ENCODE assay signal across 8 cellular contexts in the genomic region with DNA sequence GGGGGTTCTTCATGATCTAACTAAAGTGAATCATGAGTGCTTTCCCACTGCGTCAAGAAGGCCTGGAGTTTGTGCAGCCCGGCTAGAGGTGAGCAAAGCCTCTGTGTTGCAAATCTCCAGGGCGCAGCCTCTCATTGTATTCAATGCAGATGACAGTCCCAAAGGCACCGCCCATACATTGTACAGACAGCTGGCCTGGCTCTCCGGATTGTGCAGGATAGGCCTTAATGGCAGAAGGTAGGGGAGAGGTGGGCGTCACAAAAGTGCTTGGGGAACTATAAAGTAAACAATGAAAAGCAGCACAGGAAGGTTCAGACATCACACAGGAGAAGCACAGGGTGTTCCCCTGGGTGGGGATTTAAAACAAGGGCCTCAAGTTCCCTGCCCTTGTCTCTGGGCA. TPM values are rescaled to one million over a fixed set of nuclear protein-coding genes. Genes with fewer than 3 reads are reported as not detected.
DNase-seq lines count a peak whose midpoint lies in the region; ATAC-seq and TF ChIP-seq lines count a peak whose summit lies in the region.

No MANE protein-coding gene starts in this region.

- H3K36me3 ChIP-seq in tibial artery, result peaks cover 0 to 2% (median 0%) of the 10 kb centered on the region in 3 donors

- no peaks in the 10 kb centered on the region for H3K27me3 ChIP-seq in tibial artery

- H3K4me3 Mint-ChIP-seq in activated CD8-positive, alpha-beta memory T cell treated with anti-CD3 and anti-CD28 coated beads, Interleukin-2, amount 10 ng/mL, durations not matched to agents 7 days and 5 days, result peak overlapping the region; percentile 81
- peak overlapping the region; percentile 89 for H3K4me3 Mint-ChIP-seq in activated naive CD8-positive, alpha-beta T cell treated with anti-CD3 and anti-CD28 coated beads, Interleukin-2, amount 50 U/mL, for 24 hours
- peak overlapping the region; percentile 96 for H3K4me3 Mint-ChIP-seq in memory B cell

- TF ChIP-seq CTCF in tibial artery (IDR thresholded peaks at IDR 0.05), result no peak

- peak overlapping the region; percentile 99 to 100 for H3K27ac ChIP-seq in tibial artery

- peaks cover 3% of the 10 kb centered on the region for H3K9me3 Mint-ChIP-seq in activated CD8-positive, alpha-beta memory T cell treated with anti-CD3 and anti-CD28 coated beads, Interleukin-2, amount 10 ng/mL, durations not matched to agents 7 days and 5 days (ENCODE audit: low read depth)
- H3K9me3 Mint-ChIP-seq in activated naive CD8-positive, alpha-beta T cell treated with anti-CD3 and anti-CD28 coated beads, Interleukin-2, amount 50 U/mL, for 24 hours, result peaks cover 10% of the 10 kb centered on the region
- peaks cover 3% of the 10 kb centered on the region for H3K9me3 Mint-ChIP-seq in memory B cell

- no peaks in the 10 kb centered on the region for H3K27me3 Mint-ChIP-seq in activated CD8-positive, alpha-beta memory T cell treated with anti-CD3 and anti-CD28 coated beads, Interleukin-2, amount 10 ng/mL, durations not matched to agents 7 days and 5 days
- peaks cover 2% of the 10 kb centered on the region for H3K27me3 Mint-ChIP-seq in activated naive CD8-positive, alpha-beta T cell treated with anti-CD3 and anti-CD28 coated beads, Interleukin-2, amount 50 U/mL, for 24 hours
- H3K27me3 Mint-ChIP-seq in memory B cell, result no peaks in the 10 kb centered on the region

- peaks cover 18% of the 10 kb centered on the region for H3K36me3 Mint-ChIP-seq in activated CD8-positive, alpha-beta memory T cell treated with anti-CD3 and anti-CD28 coated beads, Interleukin-2, amount 10 ng/mL, durations not matched to agents 7 days and 5 days
- peaks cover 23% of the 10 kb centered on the region for H3K36me3 Mint-ChIP-seq in activated naive CD8-positive, alpha-beta T cell treated with anti-CD3 and anti-CD28 coated beads, Interleukin-2, amount 50 U/mL, for 24 hours (ENCODE audit: low read depth)
- no peaks in the 10 kb centered on the region for H3K36me3 Mint-ChIP-seq in memory B cell

- peak overlapping the region; percentile 85 to 92 for H3K4me3 ChIP-seq in tibial artery

- H3K4me1 ChIP-seq in tibial artery, result peaks cover 0 to 45% (median 38%) of the 10 kb centered on the region in 4 donors

- intact Hi-C loops in tibial artery (cut with DNase I; ENCODE audit: low total_unique reads), result loop anchor here (10.0 kb wide), 1 partner anchor 420 kb away; no protein-coding TSS in a partner anchor

- DNase-seq in activated CD8-positive, alpha-beta memory T cell treated with anti-CD3 and anti-CD28 coated beads, Interleukin-2, amount 10 ng/mL, durations not matched to agents 7 days and 5 days, result no peak
- DNase-seq in activated CD8-positive, alpha-beta memory T cell treated with anti-CD3 and anti-CD28 coated beads for 24 hours, result no peak
- DNase-seq in activated naive CD8-positive, alpha-beta T cell treated with anti-CD3 and anti-CD28 coated beads, Interleukin-2, amount 50 U/mL, for 24 hours, result no peak
- no peak for DNase-seq in memory B cell (ENCODE audit: low spot score in 2 of 2)
- no peak for DNase-seq in tibial artery
- DNase-seq in left lobe of liver (ENCODE audit: low spot score), result no peak
- DNase-seq in cerebellum (ENCODE audit: low spot score), result no peak
- DNase-seq in DMS153 (lab: John Stamatoyannopoulos, UW), result no peak

- peaks cover 28% of the 10 kb centered on the region for H3K4me1 Mint-ChIP-seq in activated CD8-positive, alpha-beta memory T cell treated with anti-CD3 and anti-CD28 coated beads, Interleukin-2, amount 10 ng/mL, durations not matched to agents 7 days and 5 days
- H3K4me1 Mint-ChIP-seq in activated naive CD8-positive, alpha-beta T cell treated with anti-CD3 and anti-CD28 coated beads, Interleukin-2, amount 50 U/mL, for 24 hours, result peaks cover 45% of the 10 kb centered on the region
- peaks cover 32% of the 10 kb centered on the region for H3K4me1 Mint-ChIP-seq in memory B cell

- CTCF ChIA-PET in activated CD8-positive, alpha-beta memory T cell treated with anti-CD3 and anti-CD28 coated beads, Interleukin-2, amount 10 ng/mL, durations not matched to agents 7 days and 5 days (lab: Charles Lee), result interaction anchor here (1.1 kb wide), 1 partner anchor 103 kb away, joined by 3 read pairs; no protein-coding TSS in a partner anchor

- H3K9me3 ChIP-seq in tibial artery, result no peaks in the 10 kb centered on the region

- no peak for ATAC-seq in activated CD8-positive, alpha-beta memory T cell treated with anti-CD3 and anti-CD28 coated beads, Interleukin-2, amount 10 ng/mL, durations not matched to agents 7 days and 5 days
- ATAC-seq in activated naive CD8-positive, alpha-beta T cell treated with anti-CD3 and anti-CD28 coated beads, Interleukin-2, amount 50 U/mL, for 24 hours, result no peak
- ATAC-seq in memory B cell (ENCODE audit: low read depth) (no peak), left lobe of liver (no peak)

- peak overlapping the region; percentile 91 for H3K27ac Mint-ChIP-seq in activated CD8-positive, alpha-beta memory T cell treated with anti-CD3 and anti-CD28 coated beads, Interleukin-2, amount 10 ng/mL, durations not matched to agents 7 days and 5 days
- H3K27ac Mint-ChIP-seq in activated naive CD8-positive, alpha-beta T cell treated with anti-CD3 and anti-CD28 coated beads, Interleukin-2, amount 50 U/mL, for 24 hours, result peak overlapping the region; percentile 91
- H3K27ac Mint-ChIP-seq in memory B cell, result peak overlapping the region; percentile 84

RNA-seq across cellular contexts. Expression of gene GYPC, which starts 0.9 kb away (rescaled TPM):
- 10 to 100 TPM; 87.6 to 99.8 TPM for total RNA-seq in activated CD8-positive, alpha-beta memory T cell treated with anti-CD3 and anti-CD28 coated beads, Interleukin-2, amount 10 ng/mL, durations not matched to agents 7 days and 5 days
- total RNA-seq in left lobe of liver (4.3 TPM), cerebellum (12.8 TPM)
